ENCODE assay signal across 8 cellular contexts in the genomic region with DNA sequence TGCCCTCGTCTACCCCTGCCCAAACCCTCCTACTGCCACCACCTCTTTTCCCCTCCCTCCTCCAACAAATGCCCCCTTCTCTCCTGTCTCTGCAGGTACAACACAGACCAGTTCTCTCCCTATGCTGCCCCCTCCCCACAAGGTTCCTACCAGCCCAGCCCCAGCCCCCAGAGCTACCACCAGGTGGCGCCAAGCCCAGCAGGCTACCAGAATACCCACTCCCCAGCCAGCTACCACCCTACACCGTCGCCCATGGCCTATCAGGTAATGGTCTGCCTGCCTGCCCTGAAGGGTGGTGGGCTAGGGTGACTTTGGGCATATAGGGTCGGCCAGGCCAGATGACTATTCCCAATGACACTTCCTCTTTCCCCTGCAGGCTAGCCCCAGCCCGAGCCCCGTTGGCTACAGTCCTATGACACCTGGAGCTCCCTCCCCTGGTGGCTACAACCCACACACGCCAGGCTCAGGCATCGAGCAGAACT. TPM values are rescaled to one million over a fixed set of nuclear protein-coding genes. Genes with fewer than 3 reads are reported as not detected.
DNase-seq lines count a peak whose midpoint lies in the region; ATAC-seq and TF ChIP-seq lines count a peak whose summit lies in the region.

No MANE protein-coding gene starts in this region.

- no peaks in the 10 kb centered on the region for H3K4me1 Mint-ChIP-seq in neural progenitor cell

- H3F3A ChIP-seq in neural progenitor cell (ENCODE audit: low read depth) = peaks cover 12% of the 10 kb centered on the region

- H3K9me3 ChIP-seq in esophagus muscularis mucosa (no peaks in the 10 kb centered on the region), neural progenitor cell (ENCODE audit: low read depth) (no peaks in the 10 kb centered on the region), thoracic aorta (no peaks in the 10 kb centered on the region)

- ATAC-seq in thoracic aorta (ENCODE audit: insufficient number of reproducible peaks, low FRiP score, low read depth) = no peak
- no peak for ATAC-seq in GM21447 (IDR thresholded peaks at IDR 0.05; ENCODE audit: unreplicated experiment)

- H3K36me3 Mint-ChIP-seq in neural progenitor cell = peaks cover 30% of the 10 kb centered on the region

- peak overlapping the region in 2 of 4 donors; percentile 8 to 19 for H3K27ac ChIP-seq in esophagus muscularis mucosa (replicated peaks in 1 of 4)
- no peak overlapping the region for H3K27ac ChIP-seq in neural progenitor cell
- no peak overlapping the region for H3K27ac ChIP-seq in thoracic aorta

- H3K27me3 ChIP-seq in esophagus muscularis mucosa = no peaks in the 10 kb centered on the region
- no peaks in the 10 kb centered on the region for H3K27me3 ChIP-seq in neural progenitor cell
- no peaks in the 10 kb centered on the region for H3K27me3 ChIP-seq in thoracic aorta (replicated peaks; ENCODE audit: insufficient read depth)

- no peaks in the 10 kb centered on the region for H4K20me1 ChIP-seq in neural progenitor cell (ENCODE audit: low read depth)

- 35% methylated on average over 3 of the region's 9 CpGs for WGBS in esophagus muscularis mucosa

- H3K79me2 ChIP-seq in neural progenitor cell (ENCODE audit: low read depth) = no peaks in the 10 kb centered on the region

- no peak overlapping the region for H3K4me3 ChIP-seq in esophagus muscularis mucosa
- H3K4me3 ChIP-seq in neural progenitor cell = no peak overlapping the region
- no peak overlapping the region for H3K4me3 ChIP-seq in thoracic aorta

- H3K27me3 Mint-ChIP-seq in neural progenitor cell (ENCODE audit: insufficient read depth, low read depth) = peaks cover 4% of the 10 kb centered on the region

- no peak overlapping the region for H3K9ac ChIP-seq in neural progenitor cell

- H3K4me3 Mint-ChIP-seq in neural progenitor cell = no peak overlapping the region

- TF ChIP-seq POLR2A in esophagus muscularis mucosa (IDR thresholded peaks at IDR 0.05; ENCODE audit: low read depth) = no peak

- peak; percentile 16 to 44 for DNase-seq in NCI-H2081 (lab: John Stamatoyannopoulos, UW)
- no peak for DNase-seq in NCI-H2081 treated with DMSO at 0.1 percent for 48 hours (lab: John Stamatoyannopoulos, UW)
- DNase-seq in NCI-H82 (lab: John Stamatoyannopoulos, UW) = peak; percentile 86
- DNase-seq in activated T-cell treated with anti-CD3 and anti-CD28 coated beads for 48 hours (ENCODE audit: low read depth) = peak; percentile 61
- DNase-seq in esophagus muscularis mucosa (ENCODE audit: extremely low spot score) = no peak
- peak; percentile 77 for DNase-seq in neural progenitor cell (ENCODE audit: low spot score)
- no peak for DNase-seq in thoracic aorta (ENCODE audit: low spot score)

- H3K4me2 ChIP-seq in neural progenitor cell = no peak overlapping the region

- H3K36me3 ChIP-seq in esophagus muscularis mucosa = peaks cover 63 to 81% (median 74%) of the 10 kb centered on the region in 4 donors
- no peaks in the 10 kb centered on the region for H3K36me3 ChIP-seq in neural progenitor cell
- H3K36me3 ChIP-seq in thoracic aorta = peaks cover 59% of the 10 kb centered on the region

- no peak for TF ChIP-seq EP300 in esophagus muscularis mucosa (IDR thresholded peaks at IDR 0.05)

- intact Hi-C loops in esophagus muscularis mucosa (cut with DNase I) = loop anchor here (5.0 kb wide), 1 partner anchor 58 kb away; the partner anchor contains the start of gene EID2B

- peak; percentile 49 to 80 (median 65) for TF ChIP-seq CTCF in esophagus muscularis mucosa (IDR thresholded peaks at IDR 0.05)
- peak; percentile 91 for TF ChIP-seq CTCF in neural progenitor cell (IDR thresholded peaks at IDR 0.05)
- TF ChIP-seq CTCF in thoracic aorta (IDR thresholded peaks at IDR 0.05) = peak; percentile 73

- no peaks in the 10 kb centered on the region for H3K9me3 Mint-ChIP-seq in neural progenitor cell

- peaks cover 0 to 3% (median 0%) of the 10 kb centered on the region in 4 donors for H3K4me1 ChIP-seq in esophagus muscularis mucosa
- H3K4me1 ChIP-seq in neural progenitor cell = no peaks in the 10 kb centered on the region
- no peaks in the 10 kb centered on the region for H3K4me1 ChIP-seq in thoracic aorta (ENCODE audit: control insufficient read depth in 1 of 2, low read depth in 2 of 2)

- no peak overlapping the region for H2AFZ ChIP-seq in neural progenitor cell (replicated peaks)

- no peak overlapping the region for H3K27ac Mint-ChIP-seq in neural progenitor cell

RNA-seq across cellular contexts. Expression of gene TIMM50, which starts 6.5 kb away (rescaled TPM):
- total RNA-seq in esophagus muscularis mucosa (10 to 100 TPM; 36.1 to 58.0 (median 51.3) TPM), neural progenitor cell (ENCODE audit: low replicate concordance) (39.9 and 79.3 TPM in 2 replicates), thoracic aorta (10 to 100 TPM; 25.7 to 51.4 TPM)

RNA-seq across cellular contexts. Expression of gene DLL3, which starts 24.6 kb away (rescaled TPM):
- not detected for total RNA-seq in esophagus muscularis mucosa
- 0.37 and 2.8 TPM in 2 replicates for total RNA-seq in neural progenitor cell (ENCODE audit: low replicate concordance)
- total RNA-seq in thoracic aorta = not detected

RNA-seq across cellular contexts. Expression of gene SUPT5H, which starts 28.8 kb away (rescaled TPM):
- total RNA-seq in esophagus muscularis mucosa (100 to 1,000 TPM in 1 of 4 donors, 10 to 100 TPM in 3; 87.6 to 101 (median 91.5) TPM), neural progenitor cell (ENCODE audit: low replicate concordance) (48.5 and 84.3 TPM in 2 replicates), thoracic aorta (100 to 1,000 TPM in 1 of 2 donors, 10 to 100 TPM in 1; 94.4 to 157 TPM)

RNA-seq across cellular contexts. Expression of gene RPS16, which starts 38.4 kb away (rescaled TPM):
- total RNA-seq in esophagus muscularis mucosa (1,000 to 10,000 TPM; 1,316 to 2,441 (median 1,971) TPM), neural progenitor cell (ENCODE audit: low replicate concordance) (94.8 and 268 TPM in 2 replicates), thoracic aorta (100 to 1,000 TPM; 716 to 775 TPM)

RNA-seq across cellular contexts. Expression of gene SELENOV, which starts 40.8 kb away (rescaled TPM):
- total RNA-seq in esophagus muscularis mucosa (not detected), neural progenitor cell (ENCODE audit: low replicate concordance) (0.73 and 6.2 TPM in 2 replicates), thoracic aorta (not detected)

Comparison
In these comparisons a context has a peak if more than half of its experiments do, and no peak if none do; other contexts are left out.
1. DNase-seq: peak in NCI-H2081 (2 of 2), NCI-H82 (single experiment), activated T-cell treated with anti-CD3 and anti-CD28 coated beads for 48 hours (single experiment) and neural progenitor cell (single experiment); none in NCI-H2081 treated with DMSO at 0.1 percent for 48 hours (single experiment), esophagus muscularis mucosa (single experiment) and thoracic aorta (single experiment).
2. Peak in every context shown above with its lines, with median percentiles within 50 percentile points of each other: CTCF ChIP-seq.